Comparison of ENCODE assay signal across 18 cellular contexts in the genomic region with DNA sequence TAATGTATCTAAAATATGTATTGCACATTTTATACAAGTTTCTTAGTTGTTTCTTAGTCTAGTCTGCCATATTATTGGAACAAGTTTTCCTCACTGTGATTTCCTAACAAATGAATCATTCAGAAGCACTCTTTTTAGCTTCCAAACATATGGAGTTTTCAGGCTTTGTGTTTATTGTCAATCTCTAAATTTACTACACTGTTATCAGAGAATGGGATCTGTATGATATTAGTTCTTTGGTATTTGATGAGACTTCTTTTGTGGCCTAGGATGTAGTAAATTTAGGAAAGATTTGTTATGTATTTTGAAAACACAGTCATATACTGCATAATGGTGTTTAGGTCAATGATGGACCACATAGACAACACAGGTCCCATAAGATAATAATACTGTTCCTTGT.
"Had no signal": no experiment of that assay in that cellular context is flagged by ENCODE, and none has a peak within 500 bp of the region (broad histone marks: within the 10 kb centered on the region; RNA-seq: fewer than 3 reads in every experiment).

No MANE protein-coding gene starts in this region.

- H3K9me3 ChIP-seq: right lobe of liver, thoracic aorta, upper lobe of right lung had no signal

- H3K27me3 ChIP-seq: brain microvascular endothelial cell, dorsolateral prefrontal cortex, right lobe of liver, upper lobe of right lung had no signal

- H3K4me3 ChIP-seq: dorsolateral prefrontal cortex, lung, right lobe of liver, smooth muscle cell, thoracic aorta, upper lobe of right lung had no signal

- DNase-seq: activated CD4-positive, alpha-beta T cell treated with anti-CD3 and anti-CD28 coated beads, Interleukin-2, amount 10 ng/mL, durations not matched to agents 7 days and 5 days; activated CD8-positive, alpha-beta T cell treated with anti-CD3 and anti-CD28 coated beads, Interleukin-2, amount 10 ng/mL, durations not matched to agents 7 days and 5 days; activated naive CD4-positive, alpha-beta T cell treated with anti-CD3 and anti-CD28 coated beads for 36 hours; activated T-cell treated with anti-CD3 and anti-CD28 coated beads, Interleukin-2, amount 50 U/mL, for 24 hours; aorta; brain microvascular endothelial cell; central memory CD4-positive, alpha-beta T cell; dorsolateral prefrontal cortex; islet precursor cell; right lobe of liver; stimulated activated naive B cell treated with anti-CD40 and anti-IgM and Interleukin-4, amounts not matched to agents 10 μg/mL and 1 μg/mL and 100 μg/mL, for 72 hours; T-helper 1 cell; T1000; upper lobe of right lung had no signal

- ATAC-seq: activated CD8-positive, alpha-beta T cell treated with anti-CD3 and anti-CD28 coated beads, Interleukin-2, amount 10 ng/mL, durations not matched to agents 7 days and 5 days; right lobe of liver; stimulated activated naive B cell treated with anti-CD40 and anti-IgM and Interleukin-4, amounts not matched to agents 10 μg/mL and 1 μg/mL and 100 μg/mL, for 72 hours; upper lobe of right lung had no signal

- H3K9ac ChIP-seq: parathyroid adenoma had no signal

- H3K4me1 ChIP-seq: parathyroid adenoma, right lobe of liver, upper lobe of right lung had no signal
